Comparison of ENCODE assay signal across 14 cellular contexts in the genomic region with DNA sequence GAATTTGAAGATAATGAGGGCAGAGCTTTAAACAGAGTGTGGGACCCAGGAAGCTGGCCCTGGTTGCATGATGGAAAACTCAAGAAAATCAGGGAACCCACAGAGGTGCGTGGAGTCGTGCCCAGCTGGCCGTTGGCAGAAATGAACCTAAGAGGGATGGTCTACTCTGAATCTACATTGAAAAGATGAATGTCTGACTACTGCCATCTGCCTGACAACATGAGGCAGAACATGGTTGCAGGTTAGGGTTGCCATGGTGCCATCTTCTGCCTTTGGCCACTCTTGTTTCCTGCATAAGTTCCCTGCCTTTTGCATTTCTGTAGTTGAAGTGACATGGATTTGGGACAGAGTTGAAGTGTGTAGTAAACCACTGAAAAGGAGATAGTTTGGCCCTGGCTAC.
A peak's percentile ranks its signal among the peaks of the same experiment; 100 is the strongest.
DNase-seq lines count a peak whose midpoint lies in the region; ATAC-seq and TF ChIP-seq lines count a peak whose summit lies in the region.
"Had no signal": no experiment of that assay in that cellular context is flagged by ENCODE, and none has a peak within 500 bp of the region (broad histone marks: within the 10 kb centered on the region; RNA-seq: fewer than 3 reads in every experiment).

No MANE protein-coding gene starts in this region.

- H3K36me3 ChIP-seq in RWPE2 (ENCODE audit: low read depth) (no peaks in the 10 kb centered on the region), breast epithelium (no peaks in the 10 kb centered on the region)
- H3K36me3 ChIP-seq: BLaER1 treated with 17β-estradiol and CSF1 and Interleukin-3, amounts not matched to agents 10 nM and 100 nM; SJSA1 had no signal

- H3K27ac ChIP-seq in RWPE2 (ENCODE audit: poor library complexity, severe bottlenecking) (no peak overlapping the region), breast epithelium (no peak overlapping the region)
- H3K27ac ChIP-seq: BLaER1 treated with 17β-estradiol and CSF1 and Interleukin-3, amounts not matched to agents 10 nM and 100 nM; RWPE1; SJSA1 had no signal

- TF ChIP-seq CTCF in RWPE2 (IDR thresholded peaks at IDR 0.05; ENCODE audit: poor library complexity, severe bottlenecking) = no peak
- no peak for TF ChIP-seq CTCF in breast epithelium (IDR thresholded peaks at IDR 0.05)

- no peak overlapping the region for H3K4me3 ChIP-seq in RWPE2 (ENCODE audit: severe bottlenecking)
- no peak overlapping the region for H3K4me3 ChIP-seq in breast epithelium
- H3K4me3 ChIP-seq: BLaER1 treated with 17β-estradiol and CSF1 and Interleukin-3, amounts not matched to agents 10 nM and 100 nM; SJSA1 had no signal

- H3K9me3 ChIP-seq in RWPE2 (ENCODE audit: severe bottlenecking) = no peaks in the 10 kb centered on the region
- H3K9me3 ChIP-seq in breast epithelium = no peaks in the 10 kb centered on the region
- H3K9me3 ChIP-seq: BLaER1 treated with 17β-estradiol and CSF1 and Interleukin-3, amounts not matched to agents 10 nM and 100 nM; SJSA1 had no signal

- DNase-seq in NCI-H510A treated with DMSO at 0.1 percent for 48 hours (lab: John Stamatoyannopoulos, UW) = peak; percentile 50
- no peak for DNase-seq in NCI-H510A (lab: John Stamatoyannopoulos, UW)
- peak; percentile 30 for DNase-seq in NCI-H345 (lab: John Stamatoyannopoulos, UW)
- DNase-seq in RWPE2 (ENCODE audit: low spot score) = no peak
- DNase-seq in breast epithelium (ENCODE audit: low spot score in 2 of 2) = no peak
- DNase-seq in EL = no peak
- DNase-seq: IMR-90, OCI-M1, T-cell, T1000 had no signal

- no peak for TF ChIP-seq POLR2A in breast epithelium (IDR thresholded peaks at IDR 0.05)

- intact Hi-C loops in breast epithelium (cut with DNase I; ENCODE audit: low total_unique reads) = no loop called here

- ATAC-seq in RWPE2 (ENCODE audit: low read depth) = 0 out of 3 replicates have a peak, but pooled peaks have one; percentile 21
- no peak for ATAC-seq in GM19395 (IDR thresholded peaks at IDR 0.05; ENCODE audit: unreplicated experiment)
- ATAC-seq: T-cell had no signal

- no peaks in the 10 kb centered on the region for H3K4me1 ChIP-seq in RWPE2 (ENCODE audit: insufficient read depth, poor library complexity, severe bottlenecking)
- no peaks in the 10 kb centered on the region for H3K4me1 ChIP-seq in breast epithelium
- H3K4me1 ChIP-seq: SJSA1 had no signal

- H3K27me3 ChIP-seq in RWPE2 (ENCODE audit: insufficient read depth, poor library complexity, severe bottlenecking) = peaks cover 5% of the 10 kb centered on the region
- no peaks in the 10 kb centered on the region for H3K27me3 ChIP-seq in breast epithelium
- H3K27me3 ChIP-seq: BLaER1 treated with 17β-estradiol and CSF1 and Interleukin-3, amounts not matched to agents 10 nM and 100 nM; SJSA1 had no signal

Comparison
In these comparisons a context has a peak if more than half of its experiments do, and no peak if none do; other contexts are left out.
1. DNase-seq: peak in NCI-H510A treated with DMSO at 0.1 percent for 48 hours (single experiment) and NCI-H345 (single experiment); none in NCI-H510A (single experiment), RWPE2 (single experiment), breast epithelium (0 of 2) and EL (single experiment).